In genomic region chr4:7464259-7464655, GRCh38 we compare ENCODE assay signal across 1 cellular context.
TF ChIP-seq lines count a peak whose summit lies in the region.

No MANE protein-coding gene starts in this region.

TF ChIP-seq in WTC11, 78 proteins besides CTCF, POLR2A, EP300 and RAD21 (continued from another document):
- no peak for TF ChIP-seq ARID4B (CRISPR knock-in tag; IDR thresholded peaks at IDR 0.05; ENCODE audit: borderline replicate concordance)
- TF ChIP-seq ZNF138 (CRISPR knock-in tag; conservative IDR thresholded peaks at IDR 0.05): no peak
- no peak for TF ChIP-seq SMAD4 (CRISPR knock-in tag; IDR thresholded peaks at IDR 0.05)
- TF ChIP-seq PREB (CRISPR knock-in tag; IDR thresholded peaks at IDR 0.05; ENCODE audit: borderline replicate concordance): no peak
- TF ChIP-seq ZNF423 (CRISPR knock-in tag; IDR thresholded peaks at IDR 0.05): no peak
- TF ChIP-seq PRDM15 (CRISPR knock-in tag; IDR thresholded peaks at IDR 0.05): no peak
- no peak for TF ChIP-seq ATF6 (CRISPR knock-in tag; IDR thresholded peaks at IDR 0.05)
- TF ChIP-seq JAZF1 (CRISPR knock-in tag; IDR thresholded peaks at IDR 0.05): no peak
TF ChIP-seq in WTC11: peak in this region for 0.
